16 cellular contexts compared by ENCODE assay signal in the genomic region with DNA sequence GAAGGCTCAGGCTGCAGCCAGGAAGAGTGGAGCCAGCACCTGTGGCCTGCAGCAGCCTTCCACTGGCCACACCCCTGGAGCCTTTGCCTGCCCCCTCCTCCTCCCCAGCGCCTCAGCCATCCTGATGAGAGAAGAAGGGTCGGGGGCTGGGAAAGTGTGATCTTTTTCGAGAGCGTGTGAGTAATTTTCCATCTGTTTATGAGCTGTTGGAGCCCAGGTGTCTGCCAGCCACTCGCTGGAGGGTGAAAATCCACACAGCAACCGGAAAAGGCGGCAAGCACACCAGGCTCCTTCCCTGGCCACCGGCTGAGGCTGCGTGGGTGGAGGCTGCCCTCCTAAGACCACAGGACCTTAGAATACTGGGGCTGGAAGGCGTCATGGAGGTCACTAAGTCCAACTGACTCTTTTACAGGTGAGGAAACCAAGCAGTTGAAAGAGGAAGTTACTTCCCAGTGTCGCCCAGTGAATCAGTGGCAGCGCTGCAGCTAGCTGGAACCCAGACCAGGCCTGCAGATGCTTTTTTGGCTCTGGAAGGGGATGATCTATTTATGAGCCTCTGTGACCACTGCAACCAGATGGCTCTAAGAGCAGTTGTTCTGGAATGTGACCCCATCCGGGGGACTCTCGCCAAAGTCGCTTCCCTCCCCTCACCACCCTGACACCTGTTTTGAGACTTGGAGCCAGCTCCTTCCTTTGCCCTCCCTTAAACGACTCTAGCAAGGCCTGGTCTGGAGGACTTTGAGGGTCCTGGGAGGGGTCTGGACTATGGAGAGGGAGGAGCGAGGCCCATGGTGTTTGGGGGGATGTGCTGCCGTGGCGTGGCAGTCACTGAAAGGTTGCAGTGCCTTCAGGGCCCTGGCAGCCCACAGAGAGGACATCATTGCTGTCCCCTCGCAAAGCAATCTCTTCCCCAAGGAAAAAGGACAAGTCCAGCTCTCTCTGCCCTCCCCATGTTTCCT. TPM values are rescaled to one million over a fixed set of nuclear protein-coding genes. Genes with fewer than 3 reads are reported as not detected.
DNase-seq lines count a peak whose midpoint lies in the region; ATAC-seq lines count a peak whose summit lies in the region.
"Had no signal": no experiment of that assay in that cellular context is flagged by ENCODE, and none has a peak within 500 bp of the region (broad histone marks: within the 10 kb centered on the region; RNA-seq: fewer than 3 reads in every experiment).

No MANE protein-coding gene starts in this region.

- H3K4me3 ChIP-seq in BLaER1 = peak overlapping the region; percentile 63
- H3K4me3 ChIP-seq in H7 (ENCODE audit: insufficient read depth, low read depth, low read length) = no peak overlapping the region
- H3K4me3 ChIP-seq: mucosa of descending colon had no signal

- ATAC-seq in left colon (no peak), HG03045 (IDR thresholded peaks at IDR 0.05; ENCODE audit: unreplicated experiment) (no peak), GM21786 (IDR thresholded peaks at IDR 0.05; ENCODE audit: unreplicated experiment) (no peak)
- ATAC-seq: mucosa of descending colon had no signal

- H3K9ac ChIP-seq in BLaER1 = peak overlapping the region; percentile 96
- H3K9ac ChIP-seq: parathyroid adenoma had no signal

- peak overlapping the region; percentile 98 for H3K4me2 ChIP-seq in BLaER1

- intact Hi-C loops in left colon (cut with DNase I, micrococcal nuclease) = no loop called here

- peak overlapping the region; percentile 100 for H3K27ac ChIP-seq in BLaER1
- H3K27ac ChIP-seq: parathyroid adenoma had no signal

- peaks cover 95% of the 10 kb centered on the region for H3K4me1 ChIP-seq in BLaER1
- H3K4me1 ChIP-seq: parathyroid adenoma had no signal

- H3K9me3 ChIP-seq in BLaER1 = no peaks in the 10 kb centered on the region
- H3K9me3 ChIP-seq: mucosa of descending colon had no signal

- H3K36me3 ChIP-seq in BLaER1 (no peaks in the 10 kb centered on the region), H7 (replicated peaks; ENCODE audit: control insufficient read depth, insufficient read depth, low read length) (no peaks in the 10 kb centered on the region)

- DNase-seq in H7 (peak; percentile 79), NCI-H69 (lab: John Stamatoyannopoulos, UW) (peak; percentile 98), islet precursor cell (peak; percentile 53), left colon (no peak), AG08396 (ENCODE audit: low spot score) (no peak)
- DNase-seq: activated CD4-positive, alpha-beta memory T cell treated with anti-CD3 and anti-CD28 coated beads, Interleukin-2, amount 10 ng/mL, durations not matched to agents 7 days and 5 days; amniotic stem cell; DND-41; mucosa of descending colon; stimulated activated CD4-positive, alpha-beta T cell treated with anti-CD3 and anti-CD28 coated beads, Interleukin-12 subunit alpha, Interleukin-12 subunit beta, amount 100 ng/mL, for 4 hours had no signal

- H3K27me3 ChIP-seq in BLaER1 (no peaks in the 10 kb centered on the region), H7 (ENCODE audit: control insufficient read depth, insufficient read depth, low read length) (peaks cover 2% of the 10 kb centered on the region; the same call in 1 of the 2 replicates)

- no peaks in the 10 kb centered on the region for H4K20me1 ChIP-seq in BLaER1

RNA-seq across cellular contexts. Expression of gene LGR6, which starts 54.5 kb away (rescaled TPM):
- 0.24 and 0.41 TPM in 2 replicates for total RNA-seq in H7 (2014; rRNA removed; shearing (Covaris generic))
- total RNA-seq in left colon = 1 to 10 TPM; 1.1 to 1.9 TPM
- total RNA-seq: activated T-helper 2 cell treated with anti-CD3 and anti-CD28 coated beads, Interferon-gamma antibody, Interleukin-2, Interleukin-4, amounts not matched to agents 10 μg/mL and 5 μg/mL and 100 μg/mL, durations not matched to agents 14 hours and 24 hours and 36 hours; glomerular endothelial cell had no signal

Comparison
In these comparisons a context has a peak if more than half of its experiments do, and no peak if none do; other contexts are left out.
1. DNase-seq: peak in H7 (single experiment), NCI-H69 (single experiment) and islet precursor cell (single experiment); none in left colon (0 of 2) and AG08396 (single experiment).